In the genomic region with DNA sequence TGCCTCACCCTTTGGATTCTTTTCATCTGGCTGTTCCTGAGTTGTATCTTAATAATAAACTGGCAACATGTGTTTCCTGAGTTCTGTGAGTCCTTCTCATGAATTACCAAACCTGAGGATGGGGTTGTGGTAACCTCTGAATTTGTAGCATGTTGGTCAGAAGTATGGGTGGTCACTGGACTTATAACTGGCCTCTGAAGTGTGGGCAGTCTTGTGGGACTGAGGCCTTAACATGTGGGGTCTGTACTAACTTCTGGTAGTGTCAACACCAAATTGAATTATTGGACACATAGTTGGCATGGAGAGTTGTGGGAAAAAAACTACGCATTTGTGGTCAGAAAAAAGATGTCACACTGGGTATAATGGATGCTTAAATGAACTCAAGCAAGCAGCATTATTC, we compare ENCODE assay signal across 34 cellular contexts. TPM values are rescaled to one million over a fixed set of nuclear protein-coding genes. Genes with fewer than 3 reads are reported as not detected.
"Had no signal": no experiment of that assay in that cellular context is flagged by ENCODE, and none has a peak within 500 bp of the region (broad histone marks: within the 10 kb centered on the region; RNA-seq: fewer than 3 reads in every experiment).

No MANE protein-coding gene starts in this region.

- H3K9me3 ChIP-seq: adrenal gland, MG63, Peyer's patch, SJSA1, SK-N-SH had no signal

- H3K27me3 Mint-ChIP-seq: activated CD4-positive, alpha-beta T cell treated with anti-CD3 and anti-CD28 coated beads for 36 hours; activated naive CD4-positive, alpha-beta T cell treated with anti-CD3 and anti-CD28 coated beads, Interleukin-2, amount 50 U/mL, for 24 hours; activated naive CD8-positive, alpha-beta T cell treated with anti-CD3 and anti-CD28 coated beads, Interleukin-2, amount 10 ng/mL, durations not matched to agents 7 days and 5 days; activated T-cell treated with anti-CD3 and anti-CD28 coated beads, Interleukin-2, amount 50 U/mL, for 24 hours had no signal

- H3K9ac ChIP-seq: SK-N-SH had no signal

- H3K27ac ChIP-seq: adrenal gland, cardiac muscle cell, Peyer's patch, SJSA1 had no signal

- H3K36me3 Mint-ChIP-seq: WTC11 had no signal

- DNase-seq: activated CD4-positive, alpha-beta T cell treated with anti-CD3 and anti-CD28 coated beads for 36 hours; activated CD4-positive, alpha-beta T cell treated with anti-CD3 and anti-CD28 coated beads, Interleukin-2, amount 10 ng/mL, durations not matched to agents 7 days and 5 days; activated CD4-positive, alpha-beta T cell treated with anti-CD3 and anti-CD28 coated beads, Interleukin-2, amount 50 U/mL, for 48 hours; activated CD8-positive, alpha-beta T cell treated with anti-CD3 and anti-CD28 coated beads, Interleukin-2, amount 10 ng/mL, durations not matched to agents 7 days and 5 days; activated gamma-delta T cell; activated naive CD4-positive, alpha-beta T cell treated with Interleukin-2 at 50 U/mL for 16 hours; activated naive CD8-positive, alpha-beta T cell treated with anti-CD3 and anti-CD28 coated beads, Interleukin-2, amount 10 ng/mL, durations not matched to agents 7 days and 5 days; activated T-cell treated with anti-CD3 and anti-CD28 coated beads, Interleukin-2, amount 50 U/mL, for 24 hours; adrenal gland; anterior cingulate cortex; Kasumi-1; KBM-7; MG63; NCI-H1092; NCI-H1436 treated with DMSO at 0.1 percent for 48 hours; NCI-H1694 treated with DMSO at 0.1 percent for 48 hours; NCI-H2029; NCI-H510A; NCI-H526; NCI-H748 treated with DMSO at 0.1 percent for 48 hours; NK-92 treated with Interleukin-12 subunit alpha and Interleukin-12 subunit beta, amount 100 ng/mL, for 24 hours; PC-3; Peyer's patch; RPMI8226; SHP77 treated with DMSO at 0.1 percent for 48 hours; SK-N-SH had no signal

- H3K9me3 Mint-ChIP-seq: activated T-helper 2 cell treated with anti-CD3 and anti-CD28 coated beads, Interferon-gamma antibody, Interleukin-2, Interleukin-4, amounts not matched to agents 10 μg/mL and 5 μg/mL and 100 μg/mL, durations not matched to agents 14 hours and 24 hours and 36 hours had no signal

- H3K36me3 ChIP-seq: adrenal gland, cardiac muscle cell, MG63, Peyer's patch, SJSA1 had no signal

- ATAC-seq: activated CD4-positive, alpha-beta T cell treated with anti-CD3 and anti-CD28 coated beads for 36 hours; activated CD4-positive, CD25-positive, alpha-beta regulatory T cell treated with anti-CD3 and anti-CD28 coated beads, Interleukin-2, amount 50 U/mL, for 24 hours; activated CD8-positive, alpha-beta T cell treated with anti-CD3 and anti-CD28 coated beads, Interleukin-2, amount 10 ng/mL, durations not matched to agents 7 days and 5 days; PC-3; WTC11 had no signal

- H3K4me1 ChIP-seq: adrenal gland, Peyer's patch, SJSA1 had no signal

- H3K27ac Mint-ChIP-seq: activated CD4-positive, alpha-beta T cell treated with anti-CD3 and anti-CD28 coated beads for 36 hours; activated CD4-positive, alpha-beta T cell treated with anti-CD3 and anti-CD28 coated beads, Interleukin-2, amount 10 ng/mL, durations not matched to agents 7 days and 5 days; activated CD8-positive, alpha-beta T cell treated with anti-CD3 and anti-CD28 coated beads, Interleukin-2, amount 10 ng/mL, durations not matched to agents 7 days and 5 days; activated naive CD4-positive, alpha-beta T cell treated with anti-CD3 and anti-CD28 coated beads, Interleukin-2, amount 50 U/mL, for 24 hours; activated naive CD8-positive, alpha-beta T cell treated with anti-CD3 and anti-CD28 coated beads, Interleukin-2, amount 10 ng/mL, durations not matched to agents 7 days and 5 days; activated T-cell treated with anti-CD3 and anti-CD28 coated beads, Interleukin-2, amount 50 U/mL, for 24 hours; activated T-helper 2 cell treated with anti-CD3 and anti-CD28 coated beads, Interferon-gamma antibody, Interleukin-2, Interleukin-4, amounts not matched to agents 10 μg/mL and 5 μg/mL and 100 μg/mL, durations not matched to agents 14 hours and 24 hours and 36 hours; T-helper 1 cell treated with Interleukin-12 subunit alpha and Interleukin-12 subunit beta and Interleukin-4 antibody, amounts not matched to agents 30 μg/mL and 1 μg/mL, for 36 hours; T-helper 2 cell treated with Interferon-gamma antibody and Interleukin-4, amounts not matched to agents 5 μg/mL and 100 μg/mL, for 36 hours; WTC11 had no signal

- H3K4me3 Mint-ChIP-seq: activated CD4-positive, alpha-beta T cell treated with anti-CD3 and anti-CD28 coated beads for 36 hours; activated CD4-positive, alpha-beta T cell treated with anti-CD3 and anti-CD28 coated beads, Interleukin-2, amount 10 ng/mL, durations not matched to agents 7 days and 5 days; activated CD8-positive, alpha-beta T cell treated with anti-CD3 and anti-CD28 coated beads, Interleukin-2, amount 10 ng/mL, durations not matched to agents 7 days and 5 days; activated naive CD4-positive, alpha-beta T cell treated with anti-CD3 and anti-CD28 coated beads, Interleukin-2, amount 50 U/mL, for 24 hours; activated naive CD8-positive, alpha-beta T cell treated with anti-CD3 and anti-CD28 coated beads, Interleukin-2, amount 10 ng/mL, durations not matched to agents 7 days and 5 days; activated T-cell treated with anti-CD3 and anti-CD28 coated beads, Interleukin-2, amount 50 U/mL, for 24 hours; T-helper 1 cell treated with Interleukin-12 subunit alpha and Interleukin-12 subunit beta and Interleukin-4 antibody, amounts not matched to agents 30 μg/mL and 1 μg/mL, for 36 hours; T-helper 2 cell treated with Interferon-gamma antibody and Interleukin-4, amounts not matched to agents 5 μg/mL and 100 μg/mL, for 36 hours; WTC11 had no signal

- H3K4me3 ChIP-seq: adrenal gland, cardiac muscle cell, MG63, Peyer's patch, SJSA1 had no signal

- H3K4me2 ChIP-seq: SK-N-SH had no signal

- H3K4me1 Mint-ChIP-seq: activated CD4-positive, alpha-beta T cell treated with anti-CD3 and anti-CD28 coated beads, Interleukin-2, amount 10 ng/mL, durations not matched to agents 7 days and 5 days; activated naive CD8-positive, alpha-beta T cell treated with anti-CD3 and anti-CD28 coated beads, Interleukin-2, amount 10 ng/mL, durations not matched to agents 7 days and 5 days; WTC11 had no signal

- H3K27me3 ChIP-seq: adrenal gland, cardiac muscle cell, MG63, Peyer's patch, SJSA1 had no signal

RNA-seq across cellular contexts. Expression of a gene that starts 45.0 kb away (rescaled TPM):
- total RNA-seq: cardiac muscle cell, PC-3, WTC11 had no signal
